Comparison of ENCODE assay signal across 8 cellular contexts in genomic region chr17:67993153-67993997, GRCh38. TPM values are rescaled to one million over a fixed set of nuclear protein-coding genes. Genes with fewer than 3 reads are reported as not detected.
DNase-seq lines count a peak whose midpoint lies in the region; ATAC-seq and TF ChIP-seq lines count a peak whose summit lies in the region.

No MANE protein-coding gene starts in this region.

- H3K4me3 ChIP-seq in coronary artery (peak overlapping the region; percentile 75), left lung (peak overlapping the region; percentile 60 to 61)

- intact Hi-C loops in left lung (cut with DNase I), result no loop called here

- ATAC-seq in GM18868 (IDR thresholded peaks at IDR 0.05; ENCODE audit: unreplicated experiment) (peak; percentile 74), HG03097 (IDR thresholded peaks at IDR 0.05; ENCODE audit: low FRiP score, unreplicated experiment) (peak; percentile 68), left lung (peak; percentile 80)

- DNase-seq in AG08395 (ENCODE audit: low spot score) (peak; percentile 86), NCI-H226 (peak; percentile 82), coronary artery (ENCODE audit: low spot score) (peak; percentile 84), left lung (peak; percentile 83 to 94)
- DNase-seq in activated CD4-positive, alpha-beta T cell treated with anti-CD3 and anti-CD28 coated beads for 4 hours, result peak; percentile 61 to 63
- DNase-seq in stimulated activated CD4-positive, alpha-beta T cell treated with anti-CD3 and anti-CD28 coated beads, Interleukin-2, amount 100 ng/mL, for 24 hours, result peak; percentile 71 to 81

- TF ChIP-seq CTCF in coronary artery (IDR thresholded peaks at IDR 0.05) (no peak), left lung (IDR thresholded peaks at IDR 0.05) (no peak)

- H3K27ac ChIP-seq in coronary artery, result peak overlapping the region; percentile 92 to 99
- H3K27ac ChIP-seq in left lung, result peak overlapping the region; percentile 93 to 94

- H3K9me3 ChIP-seq in left lung, result no peaks in the 10 kb centered on the region

- peaks cover 9 to 34% of the 10 kb centered on the region in 2 donors for H3K4me1 ChIP-seq in left lung

- H3K27me3 ChIP-seq in left lung, result peaks cover 0 to 25% of the 10 kb centered on the region in 2 donors

- no peaks in the 10 kb centered on the region for H3K36me3 ChIP-seq in left lung

RNA-seq across cellular contexts. Expression of gene C17orf58, which starts 2.9 kb away (rescaled TPM):
- 1 to 10 TPM; 6.3 to 6.6 TPM for total RNA-seq in left lung

RNA-seq across cellular contexts. Expression of gene KPNA2, which starts 42.2 kb away (rescaled TPM):
- total RNA-seq in left lung, result 10 to 100 TPM; 41.1 to 56.1 TPM

Comparison
In these comparisons a context has a peak if more than half of its experiments do, and no peak if none do; other contexts are left out.
1. Peak in every context shown above with its lines: DNase-seq, ATAC-seq, H3K4me3 ChIP-seq and H3K27ac ChIP-seq.